In the genomic region with DNA sequence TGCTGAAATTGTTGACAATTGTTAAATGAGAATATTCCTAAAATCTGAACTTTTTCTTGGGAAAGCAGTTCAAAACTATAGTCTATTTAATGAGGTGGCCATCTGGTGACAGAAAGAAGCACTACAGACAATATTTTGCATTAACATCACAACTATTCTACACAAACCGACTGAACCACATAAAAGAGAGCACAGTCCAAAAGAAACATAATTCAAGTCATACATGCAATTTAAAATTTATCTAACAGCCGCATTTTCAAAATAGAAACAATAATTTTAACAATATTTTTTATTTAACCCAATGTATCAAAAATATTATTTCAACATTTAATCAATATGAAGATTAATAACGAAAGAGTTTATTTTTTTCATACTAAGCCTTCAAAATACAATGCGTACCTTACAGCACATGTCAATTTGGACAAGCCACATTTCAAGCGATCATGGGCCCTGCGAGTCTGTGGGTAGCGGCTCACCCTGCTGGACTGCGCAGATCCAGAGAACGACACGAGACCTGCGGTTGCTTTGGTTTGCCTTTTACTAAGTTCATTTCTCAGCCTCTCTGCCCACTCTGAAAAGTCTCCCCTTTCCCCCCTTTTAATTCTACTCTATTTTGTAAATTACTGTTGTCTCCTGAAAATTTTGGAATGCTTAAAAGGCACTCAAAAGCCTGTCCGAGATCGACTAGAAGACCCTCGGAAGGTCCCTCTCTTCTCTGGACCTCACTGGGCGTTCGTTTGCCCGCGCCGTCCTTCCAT, we compare ENCODE assay signal across 7 cellular contexts. TPM values are rescaled to one million over a fixed set of nuclear protein-coding genes. Genes with fewer than 3 reads are reported as not detected.
DNase-seq lines count a peak whose midpoint lies in the region; ATAC-seq and TF ChIP-seq lines count a peak whose summit lies in the region.

No MANE protein-coding gene starts in this region.

- POLR2A ChIA-PET in HCT116 (lab: Charles Lee): no interaction called here

- no peaks in the 10 kb centered on the region for H3K27me3 Mint-ChIP-seq in progenitor cell of endocrine pancreas

- RAD21 ChIA-PET in HCT116 (lab: Charles Lee; ENCODE audit: low non-redundant PET in 1 of 2, low total read pairs in 2 of 2, uncharacterized antibody in 2 of 2, unreplicated experiment in 2 of 2): interaction anchor here in 1 of 2 experiments (0.6 kb wide), 1 partner anchor 406 kb away, joined by 4 read pairs; no protein-coding TSS in a partner anchor

- intact Hi-C loops in HCT116 (cut with micrococcal nuclease) (loop anchor here (1.0 kb wide), 1 partner anchor 287 kb away; no protein-coding TSS in a partner anchor), adrenal gland (cut with DNase I) (no loop called here)

- H3K4me1 ChIP-seq in ES-I3 (ENCODE audit: insufficient read depth, low read length) (peaks cover 6% of the 10 kb centered on the region; the same call in 1 of the 2 replicates), HCT116 (ENCODE audit: control insufficient read depth in 1 of 2, insufficient read depth in 2 of 2, low read length in 2 of 2) (no peaks in the 10 kb centered on the region), adrenal gland (replicated peaks in 1 of 2) (peaks cover 7 to 14% of the 10 kb centered on the region in 2 donors), right atrium auricular region (peaks cover 0 to 9% of the 10 kb centered on the region in 2 donors)

- H3K9me2 ChIP-seq in HCT116 (ENCODE audit: insufficient read depth): no peaks in the 10 kb centered on the region

- WGBS in adrenal gland, 4 donors: 0 to 3% (median 1%) methylated on average over 19 of the region's 19 CpGs

- peaks cover 8% of the 10 kb centered on the region for H3K4me1 Mint-ChIP-seq in progenitor cell of endocrine pancreas (ENCODE audit: low read depth)

- peak; percentile 16 for DNase-seq in HCT116 (ENCODE audit: low read depth, low spot score)
- peak; percentile 31 for DNase-seq in NCI-H2227 (lab: John Stamatoyannopoulos, UW; ENCODE audit: unreplicated experiment)
- peak in 6 of 7 donors; percentile 12 to 60 (median 22) for DNase-seq in adrenal gland
- no peak for DNase-seq in right atrium auricular region (ENCODE audit: low spot score)
- DNase-seq in progenitor cell of endocrine pancreas (ENCODE audit: low spot score, unreplicated experiment): no peak

- CTCF ChIA-PET in HCT116 (lab: Charles Lee): interaction anchor here (0.8 to 2.7 kb wide), 7 partner anchors 21 to 412 kb away, joined by 3 to 16 read pairs (median 3); no protein-coding TSS in a partner anchor

- peak overlapping the region; percentile 90 for H3K4me3 Mint-ChIP-seq in progenitor cell of endocrine pancreas (ENCODE audit: low read depth)

- H3K79me2 ChIP-seq in HCT116 (ENCODE audit: insufficient read depth, low read length): no peaks in the 10 kb centered on the region

- no TSS peak for BruUV-seq in HCT116 (replicated peaks; lab: Mats Ljungman, UMichigan)

- TF ChIP-seq CTCF in HCT116 (IDR thresholded peaks at IDR 0.05 in 2 of 3, conservative IDR thresholded peaks at IDR 0.05 in 1 of 3; ENCODE audit: borderline replicate concordance in 1 of 3, insufficient read depth in 1 of 3, low read depth in 2 of 3, low read length in 2 of 3) (peak; percentile 34 to 55 (median 37); a peak in 4 of 6 replicates), adrenal gland (IDR thresholded peaks at IDR 0.05) (peak; percentile 28 to 58 (median 52)), right atrium auricular region (IDR thresholded peaks at IDR 0.05) (peak; percentile 14 to 57), progenitor cell of endocrine pancreas (IDR thresholded peaks at IDR 0.05; ENCODE audit: unreplicated experiment) (peak; percentile 64)

- H3K27me3 ChIP-seq in HCT116 (ENCODE audit: insufficient read depth, low read length): no peaks in the 10 kb centered on the region
- peaks cover 3% of the 10 kb centered on the region for H3K27me3 ChIP-seq in adrenal gland
- H3K27me3 ChIP-seq in right atrium auricular region: no peaks in the 10 kb centered on the region

- peaks cover 6% of the 10 kb centered on the region for H3K36me3 Mint-ChIP-seq in progenitor cell of endocrine pancreas (ENCODE audit: insufficient read depth)

- ATAC-seq in HCT116: no peak; the same call in 1 of the 2 replicates
- no peak for ATAC-seq in HG02610 (IDR thresholded peaks at IDR 0.05; ENCODE audit: unreplicated experiment)

- H3K9me3 ChIP-seq in ES-I3 (ENCODE audit: control insufficient read depth, insufficient read depth, low read length) (no peaks in the 10 kb centered on the region), HCT116 (ENCODE audit: control insufficient read depth in 1 of 2, insufficient read depth in 1 of 2, low read depth in 1 of 2, low read length in 2 of 2) (no peaks in the 10 kb centered on the region), adrenal gland (replicated peaks in 1 of 3) (no peaks in the 10 kb centered on the region), right atrium auricular region (no peaks in the 10 kb centered on the region)

- peak overlapping the region; percentile 97 for H3K27ac Mint-ChIP-seq in progenitor cell of endocrine pancreas

- H3K9ac ChIP-seq in ES-I3 (ENCODE audit: low read depth, low read length) (peak overlapping the region; percentile 76), HCT116 (ENCODE audit: low read length) (no peak overlapping the region)

- TF ChIP-seq POLR2A in HCT116 (IDR thresholded peaks at IDR 0.05; ENCODE audit: borderline replicate concordance, extremely low read depth, insufficient read depth, insufficient read length) (no peak), adrenal gland (IDR thresholded peaks at IDR 0.05) (no peak)

- no peaks in the 10 kb centered on the region for H4K20me1 ChIP-seq in HCT116 (ENCODE audit: insufficient read depth)

- H3K36me3 ChIP-seq in ES-I3 (ENCODE audit: insufficient read depth, low read length): no peaks in the 10 kb centered on the region
- H3K36me3 ChIP-seq in HCT116 (ENCODE audit: control insufficient read depth in 1 of 2, insufficient read depth in 2 of 2, low read length in 2 of 2): no peaks in the 10 kb centered on the region
- H3K36me3 ChIP-seq in adrenal gland (replicated peaks in 1 of 2): no peaks in the 10 kb centered on the region
- H3K36me3 ChIP-seq in right atrium auricular region: no peaks in the 10 kb centered on the region

- no peak overlapping the region for H3K4me2 ChIP-seq in HCT116 (ENCODE audit: low read length)

- TF ChIP-seq RAD21 in HCT116 (IDR thresholded peaks at IDR 0.05; ENCODE audit: low read depth): peak; percentile 45

- no peak overlapping the region for H2AFZ ChIP-seq in HCT116 (ENCODE audit: low read depth, low read length, poor library complexity, severe bottlenecking)

- H3K27ac ChIP-seq in HCT116 (ENCODE audit: low read depth, low read length): no peak overlapping the region
- peak overlapping the region in 1 of 5 donors; percentile 44 for H3K27ac ChIP-seq in adrenal gland
- no peak overlapping the region for H3K27ac ChIP-seq in right atrium auricular region

- H3K9me3 Mint-ChIP-seq in progenitor cell of endocrine pancreas (ENCODE audit: low read depth): no peaks in the 10 kb centered on the region

- no peak overlapping the region for H3K4me3 ChIP-seq in HCT116 (replicated peaks in 1 of 2; ENCODE audit: low read depth in 1 of 2, low read length in 2 of 2)
- peak overlapping the region in 2 of 4 donors; percentile 24 to 52 for H3K4me3 ChIP-seq in adrenal gland
- H3K4me3 ChIP-seq in right atrium auricular region: peak overlapping the region; percentile 22 to 44

TF ChIP-seq in HCT116, 20 proteins besides CTCF, POLR2A, EP300 and RAD21 (continues in another document):
- no peak for TF ChIP-seq REST (IDR thresholded peaks at IDR 0.05; ENCODE audit: low read depth)
- no peak for TF ChIP-seq POLR2AphosphoS5 (IDR thresholded peaks at IDR 0.05; ENCODE audit: low read depth, low read length)
- TF ChIP-seq SIN3A (IDR thresholded peaks at IDR 0.05; ENCODE audit: low read depth): no peak
- no peak for TF ChIP-seq FOSL1 (IDR thresholded peaks at IDR 0.05; ENCODE audit: low read depth)
- TF ChIP-seq EGR1 (IDR thresholded peaks at IDR 0.05; ENCODE audit: low read depth): no peak
- no peak for TF ChIP-seq ELF1 (IDR thresholded peaks at IDR 0.05; ENCODE audit: borderline replicate concordance, low read depth)
- no peak for TF ChIP-seq EZH2phosphoT487 (IDR thresholded peaks at IDR 0.05; ENCODE audit: borderline replicate concordance)

RNA-seq across cellular contexts. Expression of gene LRRC9, which starts 0.9 kb away (rescaled TPM):
- total RNA-seq in HCT116 (2021; ENCODE audit: unreplicated experiment) (not detected), adrenal gland (under 1 TPM in 2 of 8 donors, not detected in 6; 0.14 to 0.21 TPM), right atrium auricular region (under 1 TPM in 1 of 2 donors, not detected in 1; 0.11 TPM), progenitor cell of endocrine pancreas (3.2 and 3.7 TPM in 2 replicates)
- polyA plus RNA-seq in HCT116 (2012): not detected in 2 replicates
- polyA plus RNA-seq in adrenal gland: 1 to 10 TPM in 1 of 3 donors, not detected in 2; 1.1 TPM

RNA-seq across cellular contexts. Expression of gene RTN1, which starts 48.4 kb away (rescaled TPM):
- 0.57 TPM for total RNA-seq in HCT116 (2021; ENCODE audit: unreplicated experiment)
- polyA plus RNA-seq in HCT116 (2012): 0.29 and 0.38 TPM in 2 replicates
- 10 to 100 TPM in 3 of 8 donors, 1 to 10 TPM in 5; 2.9 to 15.7 (median 5.9) TPM for total RNA-seq in adrenal gland
- polyA plus RNA-seq in adrenal gland: 10 to 100 TPM in 1 of 3 donors, 1 to 10 TPM in 2; 5.1 to 19.7 (median 7.2) TPM
- 1 to 10 TPM; 1.3 to 2.7 TPM for total RNA-seq in right atrium auricular region
- 23.4 and 27.0 TPM in 2 replicates for total RNA-seq in progenitor cell of endocrine pancreas

Comparison
In these comparisons a context has a peak if more than half of its experiments do, and no peak if none do; other contexts are left out.
1. DNase-seq: peak in HCT116 (single experiment), NCI-H2227 (single experiment) and adrenal gland (6 of 7); none in right atrium auricular region (single experiment) and progenitor cell of endocrine pancreas (single experiment).
2. H3K4me3 ChIP-seq: peak in right atrium auricular region (2 of 2); none in HCT116 (0 of 2).
3. Peak in every context shown above with its lines, with median percentiles within 50 percentile points of each other: CTCF ChIP-seq.